8 cellular contexts compared by ENCODE assay signal in genomic region chr5:126801992-126802294, GRCh38. TPM values are rescaled to one million over a fixed set of nuclear protein-coding genes. Genes with fewer than 3 reads are reported as not detected.
A peak's percentile ranks its signal among the peaks of the same experiment; 100 is the strongest.
DNase-seq lines count a peak whose midpoint lies in the region; ATAC-seq and TF ChIP-seq lines count a peak whose summit lies in the region.

No MANE protein-coding gene starts in this region.

- H3K4me1 Mint-ChIP-seq in HFFc6 (ENCODE audit: low read depth) = peaks cover 61% of the 10 kb centered on the region
- peaks cover 33% of the 10 kb centered on the region for H3K4me1 Mint-ChIP-seq in activated naive CD8-positive, alpha-beta T cell treated with anti-CD3 and anti-CD28 coated beads, Interleukin-2, amount 50 U/mL, for 24 hours

- peaks cover 2% of the 10 kb centered on the region; the same call in 1 of the 2 replicates for H3K27me3 Mint-ChIP-seq in HFFc6 (ENCODE audit: insufficient read depth)
- no peaks in the 10 kb centered on the region for H3K27me3 Mint-ChIP-seq in activated naive CD8-positive, alpha-beta T cell treated with anti-CD3 and anti-CD28 coated beads, Interleukin-2, amount 50 U/mL, for 24 hours

- DNase-seq in DMS53 (lab: John Stamatoyannopoulos, UW) = peak; percentile 31
- DNase-seq in DMS53 treated with DMSO at 0.1 percent for 48 hours (lab: John Stamatoyannopoulos, UW; ENCODE audit: unreplicated experiment) = no peak
- peak; percentile 61 for DNase-seq in HFFc6
- no peak for DNase-seq in activated naive CD8-positive, alpha-beta T cell treated with anti-CD3 and anti-CD28 coated beads, Interleukin-2, amount 50 U/mL, for 24 hours
- DNase-seq in lung microvascular endothelial cell (ENCODE audit: low read depth in 2 of 2) = peak; percentile 65 to 80
- DNase-seq in activated T-cell treated with anti-CD3 and anti-CD28 coated beads for 4 hours = no peak

- no peak overlapping the region for H3K27ac Mint-ChIP-seq in HFFc6
- H3K27ac Mint-ChIP-seq in activated naive CD8-positive, alpha-beta T cell treated with anti-CD3 and anti-CD28 coated beads, Interleukin-2, amount 50 U/mL, for 24 hours = peak overlapping the region; percentile 54

- no peak overlapping the region for H3K4me3 Mint-ChIP-seq in HFFc6
- H3K4me3 Mint-ChIP-seq in activated naive CD8-positive, alpha-beta T cell treated with anti-CD3 and anti-CD28 coated beads, Interleukin-2, amount 50 U/mL, for 24 hours = no peak overlapping the region

- TF ChIP-seq CTCF in HFFc6 (IDR thresholded peaks at IDR 0.05) = peak; percentile 77

- peaks cover 16% of the 10 kb centered on the region for H3K36me3 Mint-ChIP-seq in HFFc6 (ENCODE audit: low read depth)
- H3K36me3 Mint-ChIP-seq in activated naive CD8-positive, alpha-beta T cell treated with anti-CD3 and anti-CD28 coated beads, Interleukin-2, amount 50 U/mL, for 24 hours (ENCODE audit: low read depth) = peaks cover 34% of the 10 kb centered on the region

- H3K9me3 Mint-ChIP-seq in HFFc6 = no peaks in the 10 kb centered on the region
- H3K9me3 Mint-ChIP-seq in activated naive CD8-positive, alpha-beta T cell treated with anti-CD3 and anti-CD28 coated beads, Interleukin-2, amount 50 U/mL, for 24 hours = no peaks in the 10 kb centered on the region

- no peak for ATAC-seq in activated naive CD8-positive, alpha-beta T cell treated with anti-CD3 and anti-CD28 coated beads, Interleukin-2, amount 50 U/mL, for 24 hours
- ATAC-seq in GM18870 (IDR thresholded peaks at IDR 0.05; ENCODE audit: unreplicated experiment) = no peak
- no peak for ATAC-seq in HG02870 (IDR thresholded peaks at IDR 0.05; ENCODE audit: unreplicated experiment)

RNA-seq across cellular contexts. Expression of gene LMNB1, which starts 25.0 kb away (rescaled TPM):
- 10 to 100 TPM; 26.2 to 55.4 (median 51.0) TPM for total RNA-seq in HFFc6 (2021; fragmentation: NEBNext Ultra II Directional; extraction: Animal tissue kit (Norgen Biotek cat#: 25700))
- total RNA-seq in lung microvascular endothelial cell = 13.3 and 32.0 TPM in 2 replicates

Comparison
In these comparisons a context has a peak if more than half of its experiments do, and no peak if none do; other contexts are left out.
1. DNase-seq: peak in DMS53 (single experiment), HFFc6 (single experiment) and lung microvascular endothelial cell (2 of 2); none in DMS53 treated with DMSO at 0.1 percent for 48 hours (single experiment), activated naive CD8-positive, alpha-beta T cell treated with anti-CD3 and anti-CD28 coated beads, Interleukin-2, amount 50 U/mL, for 24 hours (single experiment) and activated T-cell treated with anti-CD3 and anti-CD28 coated beads for 4 hours (single experiment).